1 cellular context compared by ENCODE assay signal in genomic region chr4:169333265-169333664, GRCh38.
TF ChIP-seq lines count a peak whose summit lies in the region.

No MANE protein-coding gene starts in this region.

TF ChIP-seq in GM23338, 12 proteins besides CTCF, POLR2A, EP300 and RAD21 (continued from another document):
- TF ChIP-seq, protein P1, sequence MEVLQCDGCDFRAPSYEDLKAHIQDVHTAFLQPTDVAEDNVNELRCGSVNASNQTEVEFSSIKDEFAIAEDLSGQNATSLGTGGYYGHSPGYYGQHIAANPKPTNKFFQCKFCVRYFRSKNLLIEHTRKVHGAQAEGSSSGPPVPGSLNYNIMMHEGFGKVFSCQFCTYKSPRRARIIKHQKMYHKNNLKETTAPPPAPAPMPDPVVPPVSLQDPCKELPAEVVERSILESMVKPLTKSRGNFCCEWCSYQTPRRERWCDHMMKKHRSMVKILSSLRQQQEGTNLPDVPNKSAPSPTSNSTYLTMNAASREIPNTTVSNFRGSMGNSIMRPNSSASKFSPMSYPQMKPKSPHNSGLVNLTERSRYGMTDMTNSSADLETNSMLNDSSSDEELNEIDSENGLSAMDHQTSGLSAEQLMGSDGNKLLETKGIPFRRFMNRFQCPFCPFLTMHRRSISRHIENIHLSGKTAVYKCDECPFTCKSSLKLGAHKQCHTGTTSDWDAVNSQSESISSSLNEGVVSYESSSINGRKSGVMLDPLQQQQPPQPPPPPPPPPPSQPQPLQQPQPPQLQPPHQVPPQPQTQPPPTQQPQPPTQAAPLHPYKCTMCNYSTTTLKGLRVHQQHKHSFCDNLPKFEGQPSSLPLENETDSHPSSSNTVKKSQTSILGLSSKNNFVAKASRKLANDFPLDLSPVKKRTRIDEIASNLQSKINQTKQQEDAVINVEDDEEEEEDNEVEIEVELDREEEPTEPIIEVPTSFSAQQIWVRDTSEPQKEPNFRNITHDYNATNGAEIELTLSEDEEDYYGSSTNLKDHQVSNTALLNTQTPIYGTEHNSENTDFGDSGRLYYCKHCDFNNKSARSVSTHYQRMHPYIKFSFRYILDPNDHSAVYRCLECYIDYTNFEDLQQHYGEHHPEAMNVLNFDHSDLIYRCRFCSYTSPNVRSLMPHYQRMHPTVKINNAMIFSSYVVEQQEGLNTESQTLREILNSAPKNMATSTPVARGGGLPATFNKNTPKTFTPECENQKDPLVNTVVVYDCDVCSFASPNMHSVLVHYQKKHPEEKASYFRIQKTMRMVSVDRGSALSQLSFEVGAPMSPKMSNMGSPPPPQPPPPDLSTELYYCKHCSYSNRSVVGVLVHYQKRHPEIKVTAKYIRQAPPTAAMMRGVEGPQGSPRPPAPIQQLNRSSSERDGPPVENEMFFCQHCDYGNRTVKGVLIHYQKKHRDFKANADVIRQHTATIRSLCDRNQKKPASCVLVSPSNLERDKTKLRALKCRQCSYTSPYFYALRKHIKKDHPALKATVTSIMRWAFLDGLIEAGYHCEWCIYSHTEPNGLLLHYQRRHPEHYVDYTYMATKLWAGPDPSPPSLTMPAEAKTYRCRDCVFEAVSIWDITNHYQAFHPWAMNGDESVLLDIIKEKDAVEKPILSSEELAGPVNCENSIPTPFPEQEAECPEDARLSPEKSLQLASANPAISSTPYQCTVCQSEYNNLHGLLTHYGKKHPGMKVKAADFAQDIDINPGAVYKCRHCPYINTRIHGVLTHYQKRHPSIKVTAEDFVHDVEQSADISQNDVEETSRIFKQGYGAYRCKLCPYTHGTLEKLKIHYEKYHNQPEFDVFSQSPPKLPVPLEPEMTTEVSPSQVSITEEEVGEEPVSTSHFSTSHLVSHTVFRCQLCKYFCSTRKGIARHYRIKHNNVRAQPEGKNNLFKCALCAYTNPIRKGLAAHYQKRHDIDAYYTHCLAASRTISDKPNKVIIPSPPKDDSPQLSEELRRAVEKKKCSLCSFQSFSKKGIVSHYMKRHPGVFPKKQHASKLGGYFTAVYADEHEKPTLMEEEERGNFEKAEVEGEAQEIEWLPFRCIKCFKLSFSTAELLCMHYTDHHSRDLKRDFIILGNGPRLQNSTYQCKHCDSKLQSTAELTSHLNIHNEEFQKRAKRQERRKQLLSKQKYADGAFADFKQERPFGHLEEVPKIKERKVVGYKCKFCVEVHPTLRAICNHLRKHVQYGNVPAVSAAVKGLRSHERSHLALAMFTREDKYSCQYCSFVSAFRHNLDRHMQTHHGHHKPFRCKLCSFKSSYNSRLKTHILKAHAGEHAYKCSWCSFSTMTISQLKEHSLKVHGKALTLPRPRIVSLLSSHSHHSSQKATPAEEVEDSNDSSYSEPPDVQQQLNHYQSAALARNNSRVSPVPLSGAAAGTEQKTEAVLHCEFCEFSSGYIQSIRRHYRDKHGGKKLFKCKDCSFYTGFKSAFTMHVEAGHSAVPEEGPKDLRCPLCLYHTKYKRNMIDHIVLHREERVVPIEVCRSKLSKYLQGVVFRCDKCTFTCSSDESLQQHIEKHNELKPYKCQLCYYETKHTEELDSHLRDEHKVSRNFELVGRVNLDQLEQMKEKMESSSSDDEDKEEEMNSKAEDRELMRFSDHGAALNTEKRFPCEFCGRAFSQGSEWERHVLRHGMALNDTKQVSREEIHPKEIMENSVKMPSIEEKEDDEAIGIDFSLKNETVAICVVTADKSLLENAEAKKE (CRISPR knock-in tag; IDR thresholded peaks at IDR 0.05), result no peak
- TF ChIP-seq JUNB (IDR thresholded peaks at IDR 0.05; ENCODE audit: unreplicated experiment) (no peak), CREB1 (CRISPR knock-in tag; IDR thresholded peaks at IDR 0.05; ENCODE audit: low read depth) (no peak), STAT1 (IDR thresholded peaks at IDR 0.05; ENCODE audit: unreplicated experiment) (no peak), ZNF114 (CRISPR knock-in tag; IDR thresholded peaks at IDR 0.05) (no peak), ZNF331 (CRISPR knock-in tag; IDR thresholded peaks at IDR 0.05; ENCODE audit: low read depth) (no peak), POLR2AphosphoS5 (IDR thresholded peaks at IDR 0.05; ENCODE audit: low read depth) (no peak)
